ENCODE assay signal across 28 cellular contexts in genomic region chr3:3551976-3552375, GRCh38.
"Had no signal": no experiment of that assay in that cellular context is flagged by ENCODE, and none has a peak within 500 bp of the region (broad histone marks: within the 10 kb centered on the region; RNA-seq: fewer than 3 reads in every experiment).

No MANE protein-coding gene starts in this region.

- H3K27me3 ChIP-seq: left lung, neural progenitor cell, neutrophil, right atrium auricular region, right lobe of liver, stomach, testis, thyroid gland, transverse colon, upper lobe of left lung, vagina had no signal

- DNase-seq: hippocampal formation; kidney glomerular epithelial cell; left colon; left lung; lower lobe of right lung; mesenchymal stem cell; naive B cell; natural killer cell; nephron progenitor cell; occipital lobe; psoas muscle; right lobe of liver; stimulated activated CD4-positive, alpha-beta T cell treated with anti-CD3 and anti-CD28 coated beads, Interleukin-12 subunit alpha, Interleukin-12 subunit beta, amount 100 ng/mL, for 4 hours; stimulated activated CD4-positive, alpha-beta T cell treated with anti-CD3 and anti-CD28 coated beads, Interleukin-15, amount 100 ng/mL, for 24 hours; stimulated activated CD4-positive, alpha-beta T cell treated with anti-CD3 and anti-CD28 coated beads, Interleukin-2, amount 100 ng/mL, for 24 hours; stimulated activated CD4-positive, alpha-beta T cell treated with anti-CD3 and anti-CD28 coated beads, Interleukin-4, amount 100 ng/mL, for 1 hour; stimulated activated naive B cell treated with anti-CD40 and anti-IgM and Interleukin-4, amounts not matched to agents 10 μg/mL and 1 μg/mL and 100 μg/mL, for 72 hours; stimulated activated naive CD8-positive, alpha-beta T cell treated with anti-CD3 and anti-CD28 coated beads, Interleukin-15, Interleukin-2, amounts not matched to agents 100 U/mL and 50 U/mL, for 24 hours; stomach; testis; thyroid gland; transverse colon; upper lobe of left lung had no signal

- H3K9ac ChIP-seq: neural progenitor cell, parathyroid adenoma had no signal

- H3K27ac ChIP-seq: left lung, lower lobe of right lung, neural progenitor cell, neutrophil, parathyroid adenoma, psoas muscle, right atrium auricular region, right lobe of liver, stomach, testis, thyroid gland, transverse colon, upper lobe of left lung, vagina had no signal

- H3K9me3 ChIP-seq: lower lobe of right lung, neutrophil, right lobe of liver, testis, thyroid gland, transverse colon, vagina had no signal

- H3K4me2 ChIP-seq: neural progenitor cell had no signal

- H3K4me3 ChIP-seq: left lung, lower lobe of right lung, neural progenitor cell, psoas muscle, right atrium auricular region, right lobe of liver, stomach, testis, thyroid gland, transverse colon, upper lobe of left lung, vagina had no signal

- H3K36me3 ChIP-seq: left lung, lower lobe of right lung, neural progenitor cell, neutrophil, right atrium auricular region, right lobe of liver, stomach, thyroid gland, transverse colon, upper lobe of left lung, vagina had no signal

- H3K79me2 ChIP-seq: parathyroid adenoma had no signal

- H3K4me1 ChIP-seq: left lung, lower lobe of right lung, neural progenitor cell, parathyroid adenoma, psoas muscle, right atrium auricular region, right lobe of liver, stomach, testis, thyroid gland, transverse colon, upper lobe of left lung, vagina had no signal

- H2AFZ ChIP-seq: neural progenitor cell, parathyroid adenoma had no signal
